18 cellular contexts compared by ENCODE assay signal in the genomic region with DNA sequence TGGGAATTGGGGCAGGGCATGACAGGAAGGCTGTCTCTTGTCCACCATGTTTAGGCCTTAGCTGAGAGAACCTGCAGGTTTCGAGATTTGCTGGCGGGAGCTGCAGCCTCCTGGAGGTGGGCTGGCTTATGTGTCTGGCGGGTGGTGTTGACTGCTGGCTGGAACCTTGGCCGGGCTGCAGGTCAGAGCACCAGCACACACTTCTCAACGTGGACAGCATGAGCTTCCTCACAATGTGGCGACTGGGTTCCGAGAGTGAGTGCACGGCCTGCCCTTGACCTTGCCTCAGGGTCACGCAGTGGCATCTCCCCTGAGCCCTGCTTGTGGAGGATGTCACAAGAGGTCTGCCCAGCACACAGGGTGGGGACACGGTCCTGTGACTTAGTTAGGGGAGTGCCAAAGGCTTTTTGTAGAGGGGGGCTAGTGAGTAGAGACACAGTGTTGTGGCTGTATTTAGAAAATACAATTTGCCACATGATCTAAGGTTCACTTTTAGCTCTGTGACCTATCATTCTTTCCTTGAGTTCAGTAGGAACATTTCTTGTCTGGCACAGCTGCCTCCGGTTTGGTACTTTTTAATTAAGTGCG.
A peak's percentile ranks its signal among the peaks of the same experiment; 100 is the strongest.
DNase-seq lines count a peak whose midpoint lies in the region; ATAC-seq, FAIRE-seq and TF ChIP-seq lines count a peak whose summit lies in the region.
"Had no signal": no experiment of that assay in that cellular context is flagged by ENCODE, and none has a peak within 500 bp of the region (broad histone marks: within the 10 kb centered on the region; RNA-seq: fewer than 3 reads in every experiment).

No MANE protein-coding gene starts in this region.

- no peaks in the 10 kb centered on the region for H3K36me3 Mint-ChIP-seq in activated CD8-positive, alpha-beta T cell treated with anti-CD3 and anti-CD28 coated beads for 36 hours (ENCODE audit: low read depth)

- no peaks in the 10 kb centered on the region for H3K9me3 ChIP-seq in kidney (ENCODE audit: control insufficient read depth in 1 of 2, low read length in 2 of 2)
- no peaks in the 10 kb centered on the region for H3K9me3 ChIP-seq in spleen

- POLR2A ChIA-PET in activated CD8-positive, alpha-beta T cell treated with anti-CD3 and anti-CD28 coated beads for 36 hours (lab: Charles Lee), result no interaction called here

- H3K27ac Mint-ChIP-seq in activated CD8-positive, alpha-beta T cell treated with anti-CD3 and anti-CD28 coated beads for 36 hours, result no peak overlapping the region
- H3K27ac Mint-ChIP-seq: CD8-positive, alpha-beta T cell had no signal

- no peak for FAIRE-seq in kidney (lab: Jason Lieb, UNC)
- FAIRE-seq: GM12892, H1, RCC 7860 had no signal

- CTCF ChIA-PET in activated CD8-positive, alpha-beta T cell treated with anti-CD3 and anti-CD28 coated beads for 36 hours (lab: Charles Lee), result no interaction called here

- no peak for TF ChIP-seq CTCF in kidney (IDR thresholded peaks at IDR 0.05; ENCODE audit: borderline replicate concordance, extremely low read depth, insufficient read depth)
- TF ChIP-seq CTCF in spleen (IDR thresholded peaks at IDR 0.05 in 8 of 11, conservative IDR thresholded peaks at IDR 0.05 in 3 of 11), result no peak
- TF ChIP-seq CTCF in activated CD8-positive, alpha-beta T cell treated with anti-CD3 and anti-CD28 coated beads for 36 hours (IDR thresholded peaks at IDR 0.05), result no peak

- WGBS in spleen, 5 donors, result 77 to 92% (median 83%) methylated on average over 4 to 12 of the region's 12 CpGs

- intact Hi-C loops in kidney (cut with DNase I) (no loop called here), spleen (cut with DNase I; ENCODE audit: low total_unique reads) (no loop called here)
- intact Hi-C loops in activated CD8-positive, alpha-beta T cell treated with anti-CD3 and anti-CD28 coated beads for 36 hours (cut with micrococcal nuclease), result no loop called here

- H3K27ac ChIP-seq in kidney (ENCODE audit: low read depth in 2 of 2, low read length in 2 of 2), result no peak overlapping the region
- no peak overlapping the region for H3K27ac ChIP-seq in spleen

- ATAC-seq in GM21447 (IDR thresholded peaks at IDR 0.05; ENCODE audit: unreplicated experiment), result no peak
- ATAC-seq in activated CD8-positive, alpha-beta T cell treated with anti-CD3 and anti-CD28 coated beads for 36 hours, result no peak
- ATAC-seq: CD8-positive, alpha-beta T cell had no signal

- no peaks in the 10 kb centered on the region for H3K27me3 ChIP-seq in H7 (ENCODE audit: control insufficient read depth, insufficient read depth, low read length)
- no peaks in the 10 kb centered on the region for H3K27me3 ChIP-seq in spleen (replicated peaks in 1 of 7)

- H3K9me3 Mint-ChIP-seq in activated CD8-positive, alpha-beta T cell treated with anti-CD3 and anti-CD28 coated beads for 36 hours, result no peaks in the 10 kb centered on the region
- H3K9me3 Mint-ChIP-seq: CD8-positive, alpha-beta T cell had no signal

- no peaks in the 10 kb centered on the region for H3K27me3 Mint-ChIP-seq in activated CD8-positive, alpha-beta T cell treated with anti-CD3 and anti-CD28 coated beads for 36 hours

- DNase-seq in H7 (peak; percentile 42), RPMI8226 (peak; percentile 12), kidney (peak; percentile 58), spleen (peak; percentile 56), occipital lobe (lab: John Stamatoyannopoulos, UW) (no peak)
- no peak for DNase-seq in activated CD8-positive, alpha-beta T cell treated with anti-CD3 and anti-CD28 coated beads for 36 hours
- DNase-seq: CD8-positive, alpha-beta T cell; DND-41; NCI-H1417; NCI-H187; NCI-H446 treated with DMSO at 0.1 percent for 48 hours; NCI-H526 treated with DMSO at 0.1 percent for 48 hours; OCI-M1; SHP77 had no signal

- H3K4me3 ChIP-seq in H7 (ENCODE audit: insufficient read depth, low read depth, low read length), result no peak overlapping the region
- no peak overlapping the region for H3K4me3 ChIP-seq in kidney (ENCODE audit: low read length in 2 of 2)
- H3K4me3 ChIP-seq in spleen, result no peak overlapping the region

- no peak overlapping the region for H3K4me3 Mint-ChIP-seq in activated CD8-positive, alpha-beta T cell treated with anti-CD3 and anti-CD28 coated beads for 36 hours
- H3K4me3 Mint-ChIP-seq: CD8-positive, alpha-beta T cell had no signal

- H3K36me3 ChIP-seq in H7 (replicated peaks; ENCODE audit: control insufficient read depth, insufficient read depth, low read length) (no peaks in the 10 kb centered on the region), kidney (ENCODE audit: control insufficient read depth in 1 of 2, insufficient read depth in 2 of 2, low read length in 2 of 2) (no peaks in the 10 kb centered on the region), spleen (no peaks in the 10 kb centered on the region)

- H3K4me1 Mint-ChIP-seq in activated CD8-positive, alpha-beta T cell treated with anti-CD3 and anti-CD28 coated beads for 36 hours (ENCODE audit: low read depth), result peaks cover 2% of the 10 kb centered on the region

- H3K4me1 ChIP-seq in kidney (ENCODE audit: control insufficient read depth in 1 of 2, insufficient read depth in 1 of 2, low read depth in 1 of 2, low read length in 2 of 2), result peaks cover 0 to 19% of the 10 kb centered on the region in 2 donors
- peaks cover 0 to 38% (median 10%) of the 10 kb centered on the region in 6 donors for H3K4me1 ChIP-seq in spleen

- TF ChIP-seq POLR2A in spleen (IDR thresholded peaks at IDR 0.05), result no peak

- no peak overlapping the region for H3K9ac ChIP-seq in kidney (ENCODE audit: low read length in 2 of 2)

Comparison
In these comparisons a context has a peak if more than half of its experiments do, and no peak if none do; other contexts are left out.
1. DNase-seq: peak in H7 (single experiment), RPMI8226 (single experiment), kidney (single experiment) and spleen (single experiment); none in activated CD8-positive, alpha-beta T cell treated with anti-CD3 and anti-CD28 coated beads for 36 hours (single experiment) and occipital lobe (single experiment).